In genomic region chr9:113590991-113591898, GRCh38 we compare ENCODE assay signal across 8 cellular contexts.
A peak's percentile ranks its signal among the peaks of the same experiment; 100 is the strongest.
DNase-seq lines count a peak whose midpoint lies in the region; ATAC-seq lines count a peak whose summit lies in the region.

No MANE protein-coding gene starts in this region.

- DNase-seq in NCI-H510A treated with DMSO at 0.1 percent for 48 hours (lab: John Stamatoyannopoulos, UW) (peak; percentile 11), NCI-H510A (lab: John Stamatoyannopoulos, UW) (no peak), NCI-H460 (ENCODE audit: extremely low read depth, low read depth) (peak; percentile 63), memory B cell (ENCODE audit: low spot score in 2 of 2) (peak; percentile 57 to 71)
- peak; percentile 88 for DNase-seq in activated CD4-positive, alpha-beta T cell treated with anti-CD3 and anti-CD28 coated beads for 48 hours
- DNase-seq in effector CD8-positive, alpha-beta T cell (lab: John Stamatoyannopoulos, UW): peak; percentile 19
- DNase-seq in stimulated activated CD8-positive, alpha-beta memory T cell treated with anti-CD3 and anti-CD28 coated beads, Interleukin-7, amount 100 ng/mL, for 4 hours (ENCODE audit: low read depth in 2 of 2): peak; percentile 21 to 27

- H3K36me3 Mint-ChIP-seq in memory B cell: peaks cover 16% of the 10 kb centered on the region

- no peak overlapping the region for H3K4me3 Mint-ChIP-seq in memory B cell

- ATAC-seq in HG02840 (IDR thresholded peaks at IDR 0.05; ENCODE audit: low FRiP score, unreplicated experiment) (peak; percentile 39), memory B cell (ENCODE audit: low read depth) (peak; percentile 71)

- no peak overlapping the region for H3K27ac Mint-ChIP-seq in memory B cell

- no peaks in the 10 kb centered on the region for H3K27me3 Mint-ChIP-seq in memory B cell

- H3K4me1 Mint-ChIP-seq in memory B cell: peaks cover 6% of the 10 kb centered on the region

- no peaks in the 10 kb centered on the region for H3K9me3 Mint-ChIP-seq in memory B cell
